18 cellular contexts compared by ENCODE assay signal in the genomic region with DNA sequence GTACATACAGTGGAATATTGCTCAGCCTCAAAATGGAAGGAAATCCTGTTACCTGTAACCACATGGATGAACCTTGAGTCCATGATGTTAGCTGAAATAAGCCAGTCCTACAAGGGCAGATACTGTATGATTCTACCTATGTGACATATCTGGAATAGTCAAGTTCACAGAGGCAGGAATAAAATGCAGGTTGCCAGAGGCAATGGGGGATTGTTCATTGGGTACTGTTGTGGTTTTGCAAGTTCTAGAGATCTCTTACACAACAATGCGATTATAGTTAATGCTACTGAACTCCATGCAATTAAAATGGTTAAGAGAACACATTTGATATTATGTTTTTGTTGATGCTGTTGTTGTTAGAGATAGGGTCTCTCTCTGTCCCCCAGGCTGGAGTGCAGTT.
DNase-seq lines count a peak whose midpoint lies in the region; ATAC-seq, FAIRE-seq and TF ChIP-seq lines count a peak whose summit lies in the region.
"Had no signal": no experiment of that assay in that cellular context is flagged by ENCODE, and none has a peak within 500 bp of the region (broad histone marks: within the 10 kb centered on the region; RNA-seq: fewer than 3 reads in every experiment).

No MANE protein-coding gene starts in this region.

- no peak for TF ChIP-seq CTCF in RWPE2 (IDR thresholded peaks at IDR 0.05; ENCODE audit: poor library complexity, severe bottlenecking)
- TF ChIP-seq CTCF in epithelial cell of esophagus (IDR thresholded peaks at IDR 0.05; ENCODE audit: insufficient read depth, low read depth, low read length, missing control alignments): no peak

- peak overlapping the region; percentile 17 for H3K27ac ChIP-seq in RWPE2 (ENCODE audit: poor library complexity, severe bottlenecking)

- peaks cover 2% of the 10 kb centered on the region for H3K4me1 ChIP-seq in RWPE2 (ENCODE audit: insufficient read depth, poor library complexity, severe bottlenecking)

- H3K36me3 ChIP-seq in RWPE2 (ENCODE audit: low read depth): no peaks in the 10 kb centered on the region

- FAIRE-seq in GM12892 (lab: Jason Lieb, UNC): peak; percentile 27
- FAIRE-seq: A204.1, GM12878, GM19239 had no signal

- no peak for DNase-seq in GM12892 (ENCODE audit: insufficient read length)
- DNase-seq in RWPE2 (ENCODE audit: low spot score): no peak
- peak; percentile 56 for DNase-seq in epithelial cell of esophagus (ENCODE audit: low read depth)
- peak; percentile 53 for DNase-seq in renal cortical epithelial cell (ENCODE audit: low read depth)
- DNase-seq in stimulated activated CD4-positive, alpha-beta T cell treated with anti-CD3 and anti-CD28 coated beads, Interleukin-2, amount 100 ng/mL, for 48 hours: no peak
- DNase-seq in sciatic nerve (ENCODE audit: low spot score): no peak
- no peak for DNase-seq in DMS153 (lab: John Stamatoyannopoulos, UW)
- DNase-seq in epidermal melanocyte (ENCODE audit: insufficient read length, low spot score): no peak
- DNase-seq: C1 segment of cervical spinal cord; Calu3; CD4-positive, alpha-beta T cell; DMS 273 treated with DMSO at 0.1 percent for 48 hours; DMS79; GOT3; H9 had no signal

- H3K27me3 ChIP-seq in RWPE2 (ENCODE audit: insufficient read depth, poor library complexity, severe bottlenecking): no peaks in the 10 kb centered on the region

- no peaks in the 10 kb centered on the region for H3K9me3 ChIP-seq in RWPE2 (ENCODE audit: severe bottlenecking)

- TF ChIP-seq POLR2A in GM12892 (IDR thresholded peaks at IDR 0.05; ENCODE audit: low read depth, low read length): no peak

- H3K4me3 ChIP-seq in RWPE2 (ENCODE audit: severe bottlenecking) (no peak overlapping the region), epithelial cell of esophagus (ENCODE audit: low read length) (no peak overlapping the region)
- H3K4me3 ChIP-seq: GM12878 had no signal

- intact Hi-C loops in sciatic nerve (cut with DNase I): no loop called here

- ATAC-seq in RWPE2 (ENCODE audit: low read depth) (no peak), sciatic nerve (no peak)
- ATAC-seq: GM12878 had no signal

Comparison
In these comparisons a context has a peak if more than half of its experiments do, and no peak if none do; other contexts are left out.
1. DNase-seq: peak in epithelial cell of esophagus (single experiment) and renal cortical epithelial cell (single experiment); none in GM12892 (single experiment), RWPE2 (single experiment), stimulated activated CD4-positive, alpha-beta T cell treated with anti-CD3 and anti-CD28 coated beads, Interleukin-2, amount 100 ng/mL, for 48 hours (0 of 2), sciatic nerve (single experiment), DMS153 (single experiment) and epidermal melanocyte (single experiment).